28 cellular contexts compared by ENCODE assay signal in genomic region chr3:31370681-31371080, GRCh38.
DNase-seq lines count a peak whose midpoint lies in the region; TF ChIP-seq lines count a peak whose summit lies in the region.
"Had no signal": no experiment of that assay in that cellular context is flagged by ENCODE, and none has a peak within 500 bp of the region (broad histone marks: within the 10 kb centered on the region; RNA-seq: fewer than 3 reads in every experiment).

No MANE protein-coding gene starts in this region.

- no peak overlapping the region for H3K14ac ChIP-seq in mesenchymal stem cell (ENCODE audit: low read length in 2 of 2)

- H3K4me1 Mint-ChIP-seq in Caco-2 (ENCODE audit: low read depth, unreplicated experiment), result peaks cover 29% of the 10 kb centered on the region
- H3K4me1 Mint-ChIP-seq: activated B cell treated with CpG ODN at 0.5 μM for 24 hours; stimulated activated memory B cell treated with anti-CD40 and anti-IgM and Interleukin-4, amounts not matched to agents 10 μg/mL and 1 μg/mL and 100 μg/mL, for 72 hours had no signal

- H3K9me3 Mint-ChIP-seq in Caco-2 (ENCODE audit: unreplicated experiment), result peaks cover 10% of the 10 kb centered on the region
- H3K9me3 Mint-ChIP-seq: activated B cell treated with CpG ODN at 0.5 μM for 24 hours; brain; stimulated activated memory B cell treated with anti-CD40 and anti-IgM and Interleukin-4, amounts not matched to agents 10 μg/mL and 1 μg/mL and 100 μg/mL, for 72 hours; T-cell had no signal

- peaks cover 39% of the 10 kb centered on the region for H3K4me1 ChIP-seq in Caco-2
- no peaks in the 10 kb centered on the region for H3K4me1 ChIP-seq in mesenchymal stem cell (ENCODE audit: control insufficient read depth, insufficient read depth, low read depth, low read length)

- H3K36me3 ChIP-seq in Caco-2 (ENCODE audit: control insufficient read depth, insufficient read depth, low read length) (no peaks in the 10 kb centered on the region), mesenchymal stem cell (ENCODE audit: control insufficient read depth in 1 of 2, insufficient read depth in 2 of 2, low read depth in 1 of 2, low read length in 2 of 2) (no peaks in the 10 kb centered on the region), MG63 (no peaks in the 10 kb centered on the region)
- H3K36me3 ChIP-seq: adrenal gland, ovary, suprapubic skin had no signal

- H2AFZ ChIP-seq in mesenchymal stem cell (ENCODE audit: low read depth, low read length), result no peak overlapping the region

- H3K9me3 ChIP-seq in Caco-2 (no peaks in the 10 kb centered on the region), mesenchymal stem cell (ENCODE audit: control insufficient read depth, low read length) (no peaks in the 10 kb centered on the region), MG63 (no peaks in the 10 kb centered on the region)
- H3K9me3 ChIP-seq: adrenal gland, suprapubic skin had no signal

- no peak overlapping the region for H2AK5ac ChIP-seq in mesenchymal stem cell (ENCODE audit: low read length, severe bottlenecking)

- no peak overlapping the region for H3K23ac ChIP-seq in mesenchymal stem cell (ENCODE audit: low read length in 2 of 2)

- DNase-seq in Caco-2, result peak; percentile 64 to 75
- DNase-seq in LoVo (ENCODE audit: low spot score), result peak; percentile 27
- DNase-seq in fibroblast of pulmonary artery (ENCODE audit: low read depth), result peak; percentile 33
- DNase-seq in mesenchymal stem cell, result peak; percentile 17
- DNase-seq in dermis blood vessel endothelial cell, result no peak
- no peak for DNase-seq in stimulated activated CD4-positive, alpha-beta T cell treated with anti-CD3 and anti-CD28 coated beads, Interleukin-15, amount 100 ng/mL, for 24 hours
- no peak for DNase-seq in MG63
- no peak for DNase-seq in NCI-H2107 treated with DMSO at 0.1 percent for 48 hours (lab: John Stamatoyannopoulos, UW; ENCODE audit: unreplicated experiment)
- DNase-seq: ACHN; activated B cell treated with CpG ODN at 0.5 μM for 24 hours; activated CD8-positive, alpha-beta memory T cell treated with anti-CD3 and anti-CD28 coated beads, Interleukin-2, amount 10 ng/mL, durations not matched to agents 7 days and 5 days; activated T-cell treated with anti-CD3 and anti-CD28 coated beads, Interleukin-2, amount 50 U/mL, for 48 hours; adrenal gland; COR-L47; DND-41; effector CD8-positive, alpha-beta T cell; hypothalamus; NCI-H1092 treated with DMSO at 0.1 percent for 48 hours; NCI-H2029; NCI-H226; ovary; stimulated activated CD4-positive, alpha-beta T cell treated with anti-CD3 and anti-CD28 coated beads, Interleukin-12 subunit alpha, Interleukin-12 subunit beta, amount 100 ng/mL, for 4 hours; stimulated activated CD4-positive, alpha-beta T cell treated with anti-CD3 and anti-CD28 coated beads, Interleukin-4, amount 100 ng/mL, for 24 hours; T-cell had no signal

- no peaks in the 10 kb centered on the region for H3K36me3 Mint-ChIP-seq in Caco-2 (ENCODE audit: insufficient read depth, unreplicated experiment)
- H3K36me3 Mint-ChIP-seq: brain; stimulated activated memory B cell treated with anti-CD40 and anti-IgM and Interleukin-4, amounts not matched to agents 10 μg/mL and 1 μg/mL and 100 μg/mL, for 72 hours; T-cell had no signal

- no TSS peak for BruUV-seq in Caco-2 (replicated peaks; lab: Mats Ljungman, UMichigan)

- intact Hi-C loops in Caco-2 (cut with micrococcal nuclease; ENCODE audit: unreplicated experiment), result loop anchor here (1.0 to 2.0 kb wide), 4 partner anchors 12 to 162 kb away; partner anchors contain the start of gene STT3B

- H3K18ac ChIP-seq in mesenchymal stem cell (ENCODE audit: low read depth in 1 of 2, low read length in 2 of 2), result no peak overlapping the region

- no peak overlapping the region for H4K91ac ChIP-seq in mesenchymal stem cell (ENCODE audit: low read length)

- no peak for TF ChIP-seq CTCF in Caco-2 (IDR thresholded peaks at IDR 0.05; ENCODE audit: insufficient read depth in 1 of 2, low read depth in 1 of 2, low read length in 1 of 2, severe bottlenecking in 1 of 2, unreplicated experiment in 1 of 2)
- no peak for TF ChIP-seq CTCF in fibroblast of pulmonary artery (IDR thresholded peaks at IDR 0.05; ENCODE audit: low read length, missing control alignments)

- no peak overlapping the region for H3K4me2 ChIP-seq in mesenchymal stem cell (ENCODE audit: low read length, poor library complexity, severe bottlenecking)

- H3K4ac ChIP-seq in mesenchymal stem cell (ENCODE audit: low read depth in 1 of 2, low read length in 2 of 2), result no peak overlapping the region

- H2BK12ac ChIP-seq in mesenchymal stem cell (ENCODE audit: low read length in 2 of 2), result no peak overlapping the region

- H3K27ac Mint-ChIP-seq in Caco-2 (ENCODE audit: unreplicated experiment), result peak overlapping the region; percentile 80
- H3K27ac Mint-ChIP-seq: activated B cell treated with CpG ODN at 0.5 μM for 24 hours; activated CD8-positive, alpha-beta memory T cell treated with anti-CD3 and anti-CD28 coated beads, Interleukin-2, amount 10 ng/mL, durations not matched to agents 7 days and 5 days; stimulated activated memory B cell treated with anti-CD40 and anti-IgM and Interleukin-4, amounts not matched to agents 10 μg/mL and 1 μg/mL and 100 μg/mL, for 72 hours; T-cell had no signal

- no peaks in the 10 kb centered on the region for H3K27me3 Mint-ChIP-seq in Caco-2 (ENCODE audit: insufficient read depth, unreplicated experiment)
- H3K27me3 Mint-ChIP-seq: activated B cell treated with CpG ODN at 0.5 μM for 24 hours; activated CD8-positive, alpha-beta memory T cell treated with anti-CD3 and anti-CD28 coated beads, Interleukin-2, amount 10 ng/mL, durations not matched to agents 7 days and 5 days; brain; T-cell had no signal

- 66% methylated on average over 2 of the region's 2 CpGs for WGBS in mesenchymal stem cell

- H2BK15ac ChIP-seq in mesenchymal stem cell (ENCODE audit: low read depth, poor library complexity, severe bottlenecking), result no peak overlapping the region

- H4K8ac ChIP-seq in mesenchymal stem cell (ENCODE audit: low read length), result no peak overlapping the region

- POLR2A ChIA-PET in Caco-2 (lab: Charles Lee), result interaction anchor here (0.6 to 1.6 kb wide), 2 partner anchors 9 to 162 kb away, joined by 3 to 13 read pairs; partner anchors contain the start of gene STT3B

- no peak overlapping the region for H3K27ac ChIP-seq in mesenchymal stem cell (ENCODE audit: low read length, poor library complexity, severe bottlenecking)
- H3K27ac ChIP-seq: suprapubic skin had no signal

- H3K9ac ChIP-seq in mesenchymal stem cell (ENCODE audit: low read length), result no peak overlapping the region

- no peaks in the 10 kb centered on the region for H3K79me1 ChIP-seq in mesenchymal stem cell (replicated peaks; ENCODE audit: low read length, poor library complexity, severe bottlenecking)

- CTCF ChIA-PET in Caco-2 (lab: Charles Lee), result interaction anchor here (0.6 to 1.0 kb wide), 2 partner anchors 162 to 378 kb away, joined by 3 to 4 read pairs; partner anchors contain the start of gene STT3B

- peak overlapping the region; percentile 11 for H3K4me3 Mint-ChIP-seq in Caco-2 (ENCODE audit: unreplicated experiment)
- H3K4me3 Mint-ChIP-seq: activated B cell treated with CpG ODN at 0.5 μM for 24 hours; activated CD8-positive, alpha-beta memory T cell treated with anti-CD3 and anti-CD28 coated beads, Interleukin-2, amount 10 ng/mL, durations not matched to agents 7 days and 5 days; brain; stimulated activated memory B cell treated with anti-CD40 and anti-IgM and Interleukin-4, amounts not matched to agents 10 μg/mL and 1 μg/mL and 100 μg/mL, for 72 hours; T-cell had no signal

- no peak overlapping the region for H2BK120ac ChIP-seq in mesenchymal stem cell (ENCODE audit: low read depth, low read length)

- no peak overlapping the region for H2BK5ac ChIP-seq in mesenchymal stem cell (ENCODE audit: low read depth, low read length, poor library complexity, severe bottlenecking)

- H3K4me3 ChIP-seq in Caco-2 (ENCODE audit: low read depth, low read length) (no peak overlapping the region), fibroblast of pulmonary artery (replicated peaks; ENCODE audit: low read depth, low read length) (no peak overlapping the region), mesenchymal stem cell (ENCODE audit: insufficient read depth in 1 of 2, low read depth in 1 of 2, low read length in 2 of 2) (no peak overlapping the region), MG63 (no peak overlapping the region)
- H3K4me3 ChIP-seq: adrenal gland, lung, ovary, suprapubic skin had no signal

- H3K27me3 ChIP-seq in Caco-2 (replicated peaks; ENCODE audit: control insufficient read depth, insufficient read depth, low read length), result no peaks in the 10 kb centered on the region
- H3K27me3 ChIP-seq in mesenchymal stem cell (ENCODE audit: control insufficient read depth in 1 of 2, insufficient read depth in 1 of 2, low read length in 2 of 2), result no peaks in the 10 kb centered on the region
- H3K27me3 ChIP-seq in MG63, result no peaks in the 10 kb centered on the region
- H3K27me3 ChIP-seq: adrenal gland, ovary, suprapubic skin had no signal

Comparison
In these comparisons a context has a peak if more than half of its experiments do, and no peak if none do; other contexts are left out.
1. DNase-seq: peak in Caco-2 (2 of 2), LoVo (single experiment), fibroblast of pulmonary artery (single experiment) and mesenchymal stem cell (single experiment); none in dermis blood vessel endothelial cell (single experiment), stimulated activated CD4-positive, alpha-beta T cell treated with anti-CD3 and anti-CD28 coated beads, Interleukin-15, amount 100 ng/mL, for 24 hours (single experiment), MG63 (single experiment) and NCI-H2107 treated with DMSO at 0.1 percent for 48 hours (single experiment).